In the genomic region with DNA sequence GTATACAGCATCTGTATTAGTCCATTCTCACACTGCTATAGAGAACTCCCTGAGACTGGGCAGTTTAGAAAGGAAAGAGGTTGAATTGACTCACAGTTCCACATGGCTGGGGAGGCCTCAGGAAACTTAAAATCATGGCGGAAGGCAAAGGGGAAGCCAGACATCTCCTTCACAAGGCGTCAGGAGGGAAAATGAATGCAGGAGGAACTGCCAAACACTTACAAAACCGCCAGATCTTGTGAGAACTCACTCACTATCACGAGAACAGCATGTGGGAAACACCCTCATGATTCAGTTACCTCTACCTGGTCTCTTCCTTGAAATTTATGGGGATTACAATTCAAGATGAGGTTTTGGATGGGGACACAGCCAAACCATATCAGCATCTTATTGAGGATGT, we compare ENCODE assay signal across 1 cellular context.
TF ChIP-seq lines count a peak whose summit lies in the region.

No MANE protein-coding gene starts in this region.

TF ChIP-seq in GM23338, 12 proteins besides CTCF, POLR2A, EP300 and RAD21:
- TF ChIP-seq STAT1 (IDR thresholded peaks at IDR 0.05; ENCODE audit: unreplicated experiment) (no peak), POLR2AphosphoS5 (IDR thresholded peaks at IDR 0.05; ENCODE audit: low read depth) (no peak), JUNB (IDR thresholded peaks at IDR 0.05; ENCODE audit: unreplicated experiment) (no peak), CREB1 (CRISPR knock-in tag; IDR thresholded peaks at IDR 0.05; ENCODE audit: low read depth) (no peak), EZH2 (IDR thresholded peaks at IDR 0.05; ENCODE audit: low read depth, unreplicated experiment) (no peak), ZNF331 (CRISPR knock-in tag; IDR thresholded peaks at IDR 0.05; ENCODE audit: low read depth) (no peak), NANOG (IDR thresholded peaks at IDR 0.05; ENCODE audit: borderline replicate concordance) (no peak), ZNF114 (CRISPR knock-in tag; IDR thresholded peaks at IDR 0.05) (no peak), EZH2phosphoT487 (IDR thresholded peaks at IDR 0.05; ENCODE audit: unreplicated experiment) (no peak)
- TF ChIP-seq, protein P1, sequence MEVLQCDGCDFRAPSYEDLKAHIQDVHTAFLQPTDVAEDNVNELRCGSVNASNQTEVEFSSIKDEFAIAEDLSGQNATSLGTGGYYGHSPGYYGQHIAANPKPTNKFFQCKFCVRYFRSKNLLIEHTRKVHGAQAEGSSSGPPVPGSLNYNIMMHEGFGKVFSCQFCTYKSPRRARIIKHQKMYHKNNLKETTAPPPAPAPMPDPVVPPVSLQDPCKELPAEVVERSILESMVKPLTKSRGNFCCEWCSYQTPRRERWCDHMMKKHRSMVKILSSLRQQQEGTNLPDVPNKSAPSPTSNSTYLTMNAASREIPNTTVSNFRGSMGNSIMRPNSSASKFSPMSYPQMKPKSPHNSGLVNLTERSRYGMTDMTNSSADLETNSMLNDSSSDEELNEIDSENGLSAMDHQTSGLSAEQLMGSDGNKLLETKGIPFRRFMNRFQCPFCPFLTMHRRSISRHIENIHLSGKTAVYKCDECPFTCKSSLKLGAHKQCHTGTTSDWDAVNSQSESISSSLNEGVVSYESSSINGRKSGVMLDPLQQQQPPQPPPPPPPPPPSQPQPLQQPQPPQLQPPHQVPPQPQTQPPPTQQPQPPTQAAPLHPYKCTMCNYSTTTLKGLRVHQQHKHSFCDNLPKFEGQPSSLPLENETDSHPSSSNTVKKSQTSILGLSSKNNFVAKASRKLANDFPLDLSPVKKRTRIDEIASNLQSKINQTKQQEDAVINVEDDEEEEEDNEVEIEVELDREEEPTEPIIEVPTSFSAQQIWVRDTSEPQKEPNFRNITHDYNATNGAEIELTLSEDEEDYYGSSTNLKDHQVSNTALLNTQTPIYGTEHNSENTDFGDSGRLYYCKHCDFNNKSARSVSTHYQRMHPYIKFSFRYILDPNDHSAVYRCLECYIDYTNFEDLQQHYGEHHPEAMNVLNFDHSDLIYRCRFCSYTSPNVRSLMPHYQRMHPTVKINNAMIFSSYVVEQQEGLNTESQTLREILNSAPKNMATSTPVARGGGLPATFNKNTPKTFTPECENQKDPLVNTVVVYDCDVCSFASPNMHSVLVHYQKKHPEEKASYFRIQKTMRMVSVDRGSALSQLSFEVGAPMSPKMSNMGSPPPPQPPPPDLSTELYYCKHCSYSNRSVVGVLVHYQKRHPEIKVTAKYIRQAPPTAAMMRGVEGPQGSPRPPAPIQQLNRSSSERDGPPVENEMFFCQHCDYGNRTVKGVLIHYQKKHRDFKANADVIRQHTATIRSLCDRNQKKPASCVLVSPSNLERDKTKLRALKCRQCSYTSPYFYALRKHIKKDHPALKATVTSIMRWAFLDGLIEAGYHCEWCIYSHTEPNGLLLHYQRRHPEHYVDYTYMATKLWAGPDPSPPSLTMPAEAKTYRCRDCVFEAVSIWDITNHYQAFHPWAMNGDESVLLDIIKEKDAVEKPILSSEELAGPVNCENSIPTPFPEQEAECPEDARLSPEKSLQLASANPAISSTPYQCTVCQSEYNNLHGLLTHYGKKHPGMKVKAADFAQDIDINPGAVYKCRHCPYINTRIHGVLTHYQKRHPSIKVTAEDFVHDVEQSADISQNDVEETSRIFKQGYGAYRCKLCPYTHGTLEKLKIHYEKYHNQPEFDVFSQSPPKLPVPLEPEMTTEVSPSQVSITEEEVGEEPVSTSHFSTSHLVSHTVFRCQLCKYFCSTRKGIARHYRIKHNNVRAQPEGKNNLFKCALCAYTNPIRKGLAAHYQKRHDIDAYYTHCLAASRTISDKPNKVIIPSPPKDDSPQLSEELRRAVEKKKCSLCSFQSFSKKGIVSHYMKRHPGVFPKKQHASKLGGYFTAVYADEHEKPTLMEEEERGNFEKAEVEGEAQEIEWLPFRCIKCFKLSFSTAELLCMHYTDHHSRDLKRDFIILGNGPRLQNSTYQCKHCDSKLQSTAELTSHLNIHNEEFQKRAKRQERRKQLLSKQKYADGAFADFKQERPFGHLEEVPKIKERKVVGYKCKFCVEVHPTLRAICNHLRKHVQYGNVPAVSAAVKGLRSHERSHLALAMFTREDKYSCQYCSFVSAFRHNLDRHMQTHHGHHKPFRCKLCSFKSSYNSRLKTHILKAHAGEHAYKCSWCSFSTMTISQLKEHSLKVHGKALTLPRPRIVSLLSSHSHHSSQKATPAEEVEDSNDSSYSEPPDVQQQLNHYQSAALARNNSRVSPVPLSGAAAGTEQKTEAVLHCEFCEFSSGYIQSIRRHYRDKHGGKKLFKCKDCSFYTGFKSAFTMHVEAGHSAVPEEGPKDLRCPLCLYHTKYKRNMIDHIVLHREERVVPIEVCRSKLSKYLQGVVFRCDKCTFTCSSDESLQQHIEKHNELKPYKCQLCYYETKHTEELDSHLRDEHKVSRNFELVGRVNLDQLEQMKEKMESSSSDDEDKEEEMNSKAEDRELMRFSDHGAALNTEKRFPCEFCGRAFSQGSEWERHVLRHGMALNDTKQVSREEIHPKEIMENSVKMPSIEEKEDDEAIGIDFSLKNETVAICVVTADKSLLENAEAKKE (CRISPR knock-in tag; IDR thresholded peaks at IDR 0.05): no peak
- TF ChIP-seq, protein P2, sequence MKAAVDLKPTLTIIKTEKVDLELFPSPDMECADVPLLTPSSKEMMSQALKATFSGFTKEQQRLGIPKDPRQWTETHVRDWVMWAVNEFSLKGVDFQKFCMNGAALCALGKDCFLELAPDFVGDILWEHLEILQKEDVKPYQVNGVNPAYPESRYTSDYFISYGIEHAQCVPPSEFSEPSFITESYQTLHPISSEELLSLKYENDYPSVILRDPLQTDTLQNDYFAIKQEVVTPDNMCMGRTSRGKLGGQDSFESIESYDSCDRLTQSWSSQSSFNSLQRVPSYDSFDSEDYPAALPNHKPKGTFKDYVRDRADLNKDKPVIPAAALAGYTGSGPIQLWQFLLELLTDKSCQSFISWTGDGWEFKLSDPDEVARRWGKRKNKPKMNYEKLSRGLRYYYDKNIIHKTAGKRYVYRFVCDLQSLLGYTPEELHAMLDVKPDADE (IDR thresholded peaks at IDR 0.05): no peak
- TF ChIP-seq, protein P3, sequence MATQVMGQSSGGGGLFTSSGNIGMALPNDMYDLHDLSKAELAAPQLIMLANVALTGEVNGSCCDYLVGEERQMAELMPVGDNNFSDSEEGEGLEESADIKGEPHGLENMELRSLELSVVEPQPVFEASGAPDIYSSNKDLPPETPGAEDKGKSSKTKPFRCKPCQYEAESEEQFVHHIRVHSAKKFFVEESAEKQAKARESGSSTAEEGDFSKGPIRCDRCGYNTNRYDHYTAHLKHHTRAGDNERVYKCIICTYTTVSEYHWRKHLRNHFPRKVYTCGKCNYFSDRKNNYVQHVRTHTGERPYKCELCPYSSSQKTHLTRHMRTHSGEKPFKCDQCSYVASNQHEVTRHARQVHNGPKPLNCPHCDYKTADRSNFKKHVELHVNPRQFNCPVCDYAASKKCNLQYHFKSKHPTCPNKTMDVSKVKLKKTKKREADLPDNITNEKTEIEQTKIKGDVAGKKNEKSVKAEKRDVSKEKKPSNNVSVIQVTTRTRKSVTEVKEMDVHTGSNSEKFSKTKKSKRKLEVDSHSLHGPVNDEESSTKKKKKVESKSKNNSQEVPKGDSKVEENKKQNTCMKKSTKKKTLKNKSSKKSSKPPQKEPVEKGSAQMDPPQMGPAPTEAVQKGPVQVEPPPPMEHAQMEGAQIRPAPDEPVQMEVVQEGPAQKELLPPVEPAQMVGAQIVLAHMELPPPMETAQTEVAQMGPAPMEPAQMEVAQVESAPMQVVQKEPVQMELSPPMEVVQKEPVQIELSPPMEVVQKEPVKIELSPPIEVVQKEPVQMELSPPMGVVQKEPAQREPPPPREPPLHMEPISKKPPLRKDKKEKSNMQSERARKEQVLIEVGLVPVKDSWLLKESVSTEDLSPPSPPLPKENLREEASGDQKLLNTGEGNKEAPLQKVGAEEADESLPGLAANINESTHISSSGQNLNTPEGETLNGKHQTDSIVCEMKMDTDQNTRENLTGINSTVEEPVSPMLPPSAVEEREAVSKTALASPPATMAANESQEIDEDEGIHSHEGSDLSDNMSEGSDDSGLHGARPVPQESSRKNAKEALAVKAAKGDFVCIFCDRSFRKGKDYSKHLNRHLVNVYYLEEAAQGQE (IDR thresholded peaks at IDR 0.05; ENCODE audit: unreplicated experiment): no peak
